ENCODE assay signal across 8 cellular contexts in genomic region chr22:23849009-23850006, GRCh38. TPM values are rescaled to one million over a fixed set of nuclear protein-coding genes. Genes with fewer than 3 reads are reported as not detected.
DNase-seq lines count a peak whose midpoint lies in the region; ATAC-seq, FAIRE-seq and TF ChIP-seq lines count a peak whose summit lies in the region.

No MANE protein-coding gene starts in this region.

- WGBS in A549 (ENCODE audit: missing lambda C conversion rate) = 13% methylated on average over 38 of the region's 62 CpGs
- WGBS in hepatocyte (ENCODE audit: low lambda C conversion rate, missing lambda C conversion rate) = 36% methylated on average over 61 of the region's 62 CpGs
- WGBS in smooth muscle cell (ENCODE audit: low lambda C conversion rate) = 34% methylated on average over 59 of the region's 62 CpGs

- ATAC-seq in A549 (peak; percentile 83 to 94), GM18868 (IDR thresholded peaks at IDR 0.05; ENCODE audit: unreplicated experiment) (no peak)

- H3K4me1 ChIP-seq in A549 = no peaks in the 10 kb centered on the region
- H3K4me1 ChIP-seq in hepatocyte (ENCODE audit: insufficient read depth) = peaks cover 19% of the 10 kb centered on the region
- peaks cover 25% of the 10 kb centered on the region for H3K4me1 ChIP-seq in smooth muscle cell (ENCODE audit: low read depth)

- no peak for TF ChIP-seq EP300 in A549 (IDR thresholded peaks at IDR 0.05)

- H3K27me3 Mint-ChIP-seq in T-helper 2 cell treated with Interferon-gamma antibody and Interleukin-4, amounts not matched to agents 5 μg/mL and 100 μg/mL, for 36 hours (ENCODE audit: low read depth) = peaks cover 5% of the 10 kb centered on the region

- CTCF ChIA-PET in A549 (lab: Yijun Ruan, JAX) = interaction anchor here (0.7 to 8.7 kb wide), 57 partner anchors 9 to 457 kb away, joined by 3 to 175 read pairs (median 4); partner anchors contain the start of genes C22orf15, CHCHD10, DERL3 and MMP11

- H3K9me2 ChIP-seq in hepatocyte (replicated peaks; ENCODE audit: insufficient read depth) = no peaks in the 10 kb centered on the region

- POLR2A ChIA-PET in A549 (lab: Yijun Ruan, JAX) = interaction anchor here (0.9 to 1.0 kb wide), 2 partner anchors 9 to 82 kb away, joined by 3 read pairs; partner anchors contain the start of gene SLC2A11

- no peaks in the 10 kb centered on the region for H3K27me3 ChIP-seq in hepatocyte
- no peaks in the 10 kb centered on the region for H3K27me3 ChIP-seq in smooth muscle cell (ENCODE audit: low read depth)

- H3K9ac ChIP-seq in smooth muscle cell (ENCODE audit: low read depth) = no peak overlapping the region

- no peaks in the 10 kb centered on the region for H3K36me3 Mint-ChIP-seq in T-helper 2 cell treated with Interferon-gamma antibody and Interleukin-4, amounts not matched to agents 5 μg/mL and 100 μg/mL, for 36 hours (ENCODE audit: low read depth)

- H2AFZ ChIP-seq in hepatocyte (peak overlapping the region; percentile 51), smooth muscle cell (ENCODE audit: low read depth) (no peak overlapping the region)

- peak overlapping the region; percentile 91 for H3K4me2 ChIP-seq in A549
- peak overlapping the region; percentile 79 for H3K4me2 ChIP-seq in hepatocyte
- H3K4me2 ChIP-seq in smooth muscle cell = peak overlapping the region; percentile 86

- H3K4me3 ChIP-seq in A549 (0 out of 3 replicates have a peak overlapping the region, but pooled peaks have one; percentile 23), hepatocyte (no peak overlapping the region), smooth muscle cell (peak overlapping the region; percentile 34)

- no peak for FAIRE-seq in A549 (lab: Jason Lieb, UNC)
- peak; percentile 90 for FAIRE-seq in GM18507 (lab: Jason Lieb, UNC)

- H3K9me3 ChIP-seq in A549 = no peaks in the 10 kb centered on the region
- H3K9me3 ChIP-seq in hepatocyte (ENCODE audit: low read depth) = no peaks in the 10 kb centered on the region
- no peaks in the 10 kb centered on the region for H3K9me3 ChIP-seq in smooth muscle cell (replicated peaks; ENCODE audit: low read depth)

- H3K36me3 ChIP-seq in hepatocyte (replicated peaks; ENCODE audit: insufficient read depth, low read depth) (no peaks in the 10 kb centered on the region), smooth muscle cell (ENCODE audit: low read depth) (no peaks in the 10 kb centered on the region)

- H3K79me2 ChIP-seq in hepatocyte = no peaks in the 10 kb centered on the region
- H3K79me2 ChIP-seq in smooth muscle cell (ENCODE audit: low read depth) = no peaks in the 10 kb centered on the region

- H3K4me1 Mint-ChIP-seq in T-helper 2 cell treated with Interferon-gamma antibody and Interleukin-4, amounts not matched to agents 5 μg/mL and 100 μg/mL, for 36 hours (ENCODE audit: low read depth) = peaks cover 1% of the 10 kb centered on the region

- TF ChIP-seq POLR2A in A549 (IDR thresholded peaks at IDR 0.05; ENCODE audit: low read length) = no peak

- no peaks in the 10 kb centered on the region for H3K9me3 Mint-ChIP-seq in T-helper 2 cell treated with Interferon-gamma antibody and Interleukin-4, amounts not matched to agents 5 μg/mL and 100 μg/mL, for 36 hours

- TF ChIP-seq CTCF in A549 (IDR thresholded peaks at IDR 0.05) (peak; percentile 83), hepatocyte (IDR thresholded peaks at IDR 0.05; ENCODE audit: poor library complexity) (peak; percentile 99), smooth muscle cell (IDR thresholded peaks at IDR 0.05; ENCODE audit: borderline replicate concordance, insufficient read depth, poor library complexity, severe bottlenecking) (peak; percentile 97)

- TF ChIP-seq RAD21 in A549 (conservative IDR thresholded peaks at IDR 0.05 in 1 of 2, IDR thresholded peaks at IDR 0.05 in 1 of 2) = peak; percentile 84 to 93

- no peak overlapping the region for H3K27ac Mint-ChIP-seq in T-helper 2 cell treated with Interferon-gamma antibody and Interleukin-4, amounts not matched to agents 5 μg/mL and 100 μg/mL, for 36 hours

- H3F3A ChIP-seq in smooth muscle cell (ENCODE audit: low read depth) = no peaks in the 10 kb centered on the region

- peak overlapping the region; percentile 33 to 75; a peak in 3 of 6 replicates for H3K27ac ChIP-seq in A549
- no peak overlapping the region for H3K27ac ChIP-seq in hepatocyte
- H3K27ac ChIP-seq in smooth muscle cell (ENCODE audit: low read depth) = no peak overlapping the region

- H3K4me3 Mint-ChIP-seq in T-helper 2 cell treated with Interferon-gamma antibody and Interleukin-4, amounts not matched to agents 5 μg/mL and 100 μg/mL, for 36 hours = no peak overlapping the region

- DNase-seq in A549 (ENCODE audit: low read depth in 1 of 2, low spot score in 1 of 2) (peak; percentile 55 to 76), GM18507 (ENCODE audit: extremely low spot score, insufficient read length, low read depth) (peak; percentile 65), NCI-H146 (lab: John Stamatoyannopoulos, UW) (peak; percentile 66), anterior cingulate cortex (lab: John Stamatoyannopoulos, UW) (peak in 57 of 58 donors; percentile 19 to 91 (median 66)), hepatocyte (ENCODE audit: low spot score) (peak; percentile 90), smooth muscle cell (lab: John Stamatoyannopoulos, UW; ENCODE audit: unreplicated experiment) (peak; percentile 82)
- peak; percentile 85 for DNase-seq in T-helper 2 cell treated with Interferon-gamma antibody and Interleukin-4, amounts not matched to agents 5 μg/mL and 100 μg/mL, for 36 hours (ENCODE audit: low spot score)

- H4K20me1 ChIP-seq in hepatocyte (ENCODE audit: insufficient read depth, poor library complexity, severe bottlenecking) = no peaks in the 10 kb centered on the region
- H4K20me1 ChIP-seq in smooth muscle cell (ENCODE audit: low read depth) = no peaks in the 10 kb centered on the region

TF ChIP-seq in A549, 52 proteins besides CTCF, POLR2A, EP300 and RAD21:
- no peak for TF ChIP-seq EHMT2 (IDR thresholded peaks at IDR 0.05; ENCODE audit: low read depth)
- TF ChIP-seq CHD4 (IDR thresholded peaks at IDR 0.05; ENCODE audit: borderline replicate concordance) = no peak
- TF ChIP-seq HEYL (CRISPR knock-in tag; IDR thresholded peaks at IDR 0.05) = no peak
- TF ChIP-seq, protein P1, sequence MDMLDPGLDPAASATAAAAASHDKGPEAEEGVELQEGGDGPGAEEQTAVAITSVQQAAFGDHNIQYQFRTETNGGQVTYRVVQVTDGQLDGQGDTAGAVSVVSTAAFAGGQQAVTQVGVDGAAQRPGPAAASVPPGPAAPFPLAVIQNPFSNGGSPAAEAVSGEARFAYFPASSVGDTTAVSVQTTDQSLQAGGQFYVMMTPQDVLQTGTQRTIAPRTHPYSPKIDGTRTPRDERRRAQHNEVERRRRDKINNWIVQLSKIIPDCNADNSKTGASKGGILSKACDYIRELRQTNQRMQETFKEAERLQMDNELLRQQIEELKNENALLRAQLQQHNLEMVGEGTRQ (IDR thresholded peaks at IDR 0.05) = no peak
- TF ChIP-seq E2F6 (IDR thresholded peaks at IDR 0.05; ENCODE audit: borderline replicate concordance, low read depth) = peak; percentile 51; the same call in 1 of the 2 replicates
- no peak for TF ChIP-seq CHD2 (IDR thresholded peaks at IDR 0.05; ENCODE audit: low read length, partially characterized antibody)
- TF ChIP-seq RNF2 (IDR thresholded peaks at IDR 0.05; ENCODE audit: borderline replicate concordance, low read depth) = no peak
- TF ChIP-seq SMC3 (IDR thresholded peaks at IDR 0.05) = peak; percentile 71

RNA-seq across cellular contexts. Expression of gene SLC2A11, which starts 8.4 kb away (rescaled TPM):
- polyA plus RNA-seq in A549 (2011; rRNA removed) (5.6 and 6.9 TPM in 2 replicates), A549 (2017; fragmentation: RNase III; extraction: RNeasy Plus Mini Kit Qiagen cat#74134 plus additional on column Dnase treatment) (9.5 to 12.4 TPM (median 12.4 TPM) in 3 replicates), hepatocyte (15.0 and 20.9 TPM in 2 replicates), smooth muscle cell (3.5 and 6.3 TPM in 2 replicates)
- polyA plus RNA-seq in A549 (2012; cell fraction: cytosol; rRNA removed) = 8.1 and 8.9 TPM in 2 replicates
- polyA plus RNA-seq in A549 (2012; cell fraction: nucleus; rRNA removed) = 18.4 and 18.6 TPM in 2 replicates
- 7.8 and 12.7 TPM in 2 replicates for polyA minus RNA-seq in A549 (2011; rRNA and poly(A)+ RNA removed)
- total RNA-seq in hepatocyte (11.6 and 15.0 TPM in 2 replicates), smooth muscle cell (1.5 and 9.5 TPM in 2 replicates)

RNA-seq across cellular contexts. Expression of gene DERL3, which starts 10.5 kb away (rescaled TPM):
- polyA plus RNA-seq in A549 (2011; rRNA removed) (0.08 and 0.34 TPM in 2 replicates), A549 (2017; fragmentation: RNase III; extraction: RNeasy Plus Mini Kit Qiagen cat#74134 plus additional on column Dnase treatment) (0.18 to 0.40 TPM (median 0.34 TPM) in 3 replicates), hepatocyte (5.1 and 6.1 TPM in 2 replicates), smooth muscle cell (2.0 and 4.2 TPM in 2 replicates)
- 0.39 and 0.44 TPM in 2 replicates for polyA plus RNA-seq in A549 (2012; cell fraction: cytosol; rRNA removed)
- 1.3 and 1.5 TPM in 2 replicates for polyA plus RNA-seq in A549 (2012; cell fraction: nucleus; rRNA removed)
- 0.05 and 0.41 TPM in 2 replicates for polyA minus RNA-seq in A549 (2011; rRNA and poly(A)+ RNA removed)
- total RNA-seq in hepatocyte (1.6 and 1.8 TPM in 2 replicates), smooth muscle cell (0.40 and 0.63 TPM in 2 replicates)

RNA-seq across cellular contexts. Expression of gene MIF, which starts 44.9 kb away (rescaled TPM):
- polyA plus RNA-seq in A549 (2011; rRNA removed) (173 and 197 TPM in 2 replicates), A549 (2017; fragmentation: RNase III; extraction: RNeasy Plus Mini Kit Qiagen cat#74134 plus additional on column Dnase treatment) (752 to 794 TPM (median 776 TPM) in 3 replicates), hepatocyte (2,070 and 2,177 TPM in 2 replicates), smooth muscle cell (2,922 and 3,116 TPM in 2 replicates)
- polyA plus RNA-seq in A549 (2012; cell fraction: cytosol; rRNA removed) = 1,143 and 1,530 TPM in 2 replicates
- polyA plus RNA-seq in A549 (2012; cell fraction: nucleus; rRNA removed) = 593 and 1,308 TPM in 2 replicates
- polyA minus RNA-seq in A549 (2011; rRNA and poly(A)+ RNA removed) = 47.5 and 66.5 TPM in 2 replicates
- total RNA-seq in hepatocyte (240 and 306 TPM in 2 replicates), smooth muscle cell (412 and 445 TPM in 2 replicates)

Comparison
In these comparisons a context has a peak if more than half of its experiments do, and no peak if none do; other contexts are left out.
1. H3K27ac ChIP-seq: peak in A549 (2 of 2); none in hepatocyte (single experiment) and smooth muscle cell (single experiment).
2. Peak in every context shown above with its lines, with median percentiles within 50 percentile points of each other: DNase-seq, H3K4me2 ChIP-seq and CTCF ChIP-seq.